12 cellular contexts compared by ENCODE assay signal in genomic region chr12:12582193-12582881, GRCh38. TPM values are rescaled to one million over a fixed set of nuclear protein-coding genes. Genes with fewer than 3 reads are reported as not detected.
DNase-seq lines count a peak whose midpoint lies in the region; ATAC-seq, FAIRE-seq and TF ChIP-seq lines count a peak whose summit lies in the region.
"Had no signal": no experiment of that assay in that cellular context is flagged by ENCODE, and none has a peak within 500 bp of the region (broad histone marks: within the 10 kb centered on the region; RNA-seq: fewer than 3 reads in every experiment).

No MANE protein-coding gene starts in this region.

- ATAC-seq in GM18858 (IDR thresholded peaks at IDR 0.05; ENCODE audit: unreplicated experiment) (peak; percentile 12), GM21381 (IDR thresholded peaks at IDR 0.05; ENCODE audit: unreplicated experiment) (peak; percentile 31), HG03175 (IDR thresholded peaks at IDR 0.05; ENCODE audit: unreplicated experiment) (peak; percentile 36)
- ATAC-seq: foreskin keratinocyte had no signal

- no peak overlapping the region for H3K56ac ChIP-seq in H1 (replicated peaks; ENCODE audit: insufficient read length, low read depth, low read length)

- no peak overlapping the region for H2BK12ac ChIP-seq in H1 (ENCODE audit: low read depth, low read length)

- H2BK120ac ChIP-seq in H1 (replicated peaks; ENCODE audit: low read depth, low read length) = no peak overlapping the region

- H3K4me2 ChIP-seq in H1 (ENCODE audit: insufficient read depth in 1 of 2, low read depth in 2 of 2, low read length in 2 of 2) = no peak overlapping the region; a peak in 1 of 4 replicates

- no peak overlapping the region for H3K4ac ChIP-seq in H1 (replicated peaks; ENCODE audit: insufficient read length, low read depth, low read length)

- H2AK5ac ChIP-seq in H1 (ENCODE audit: low read depth, low read length) = no peak overlapping the region

- no peak overlapping the region for H3K18ac ChIP-seq in H1 (ENCODE audit: extremely low read depth, low read length)

- H3K27ac ChIP-seq in H1 (ENCODE audit: low read depth, low read length) = no peak overlapping the region
- H3K27ac ChIP-seq: foreskin keratinocyte had no signal

- no peaks in the 10 kb centered on the region for H3K79me2 ChIP-seq in H1 (ENCODE audit: control insufficient read depth in 1 of 2, insufficient read depth in 2 of 2, low read length in 2 of 2)

- no peaks in the 10 kb centered on the region for H3K23me2 ChIP-seq in H1 (ENCODE audit: low read depth, low read length)

- no peak for TF ChIP-seq POLR2A in H1 (IDR thresholded peaks at IDR 0.05; ENCODE audit: control extremely low read depth in 1 of 2, low read depth in 2 of 2, low read length in 2 of 2)

- no peaks in the 10 kb centered on the region for H3K9me3 ChIP-seq in H1 (ENCODE audit: insufficient read depth in 2 of 2, low read depth in 1 of 2, low read length in 1 of 2)

- TF ChIP-seq EP300 in H1 (IDR thresholded peaks at IDR 0.05; ENCODE audit: borderline replicate concordance in 1 of 2, low read depth in 2 of 2, low read length in 2 of 2) = no peak

- H3K4me1 ChIP-seq in H1 (replicated peaks in 1 of 4; ENCODE audit: control insufficient read depth in 3 of 4, insufficient read depth in 4 of 4, low read length in 3 of 4) = no peaks in the 10 kb centered on the region; a peak in 1 of 7 replicates

- DNase-seq in H1 (ENCODE audit: low read depth in 1 of 2, low spot score in 2 of 2) (no peak), Kasumi-1 (lab: John Stamatoyannopoulos, UW) (no peak), superior temporal gyrus (ENCODE audit: extremely low spot score) (no peak), nucleus accumbens (lab: John Stamatoyannopoulos, UW) (no peak), germinal center (ENCODE audit: low spot score) (no peak)
- DNase-seq: DMS153, GOT3, RPMI8226 had no signal

- H3K14ac ChIP-seq in H1 (ENCODE audit: insufficient read length) = no peak overlapping the region

- no peak overlapping the region for H4K5ac ChIP-seq in H1 (ENCODE audit: insufficient read length, low read depth, low read length)

- no peak overlapping the region for H3K23ac ChIP-seq in H1 (ENCODE audit: insufficient read length)

- H3K36me3 ChIP-seq in H1 (ENCODE audit: control insufficient read depth in 2 of 4, insufficient read depth in 4 of 4, low read length in 3 of 4) = no peaks in the 10 kb centered on the region

- no peak overlapping the region for H4K8ac ChIP-seq in H1 (ENCODE audit: extremely low read depth, insufficient read depth, low read length)

- no peaks in the 10 kb centered on the region for H3K27me3 ChIP-seq in H1 (replicated peaks in 1 of 4; ENCODE audit: control insufficient read depth in 3 of 4, extremely low read depth in 1 of 4, insufficient read depth in 3 of 4, low read length in 3 of 4)
- H3K27me3 ChIP-seq: foreskin keratinocyte had no signal

- no peak overlapping the region for H2BK5ac ChIP-seq in H1 (ENCODE audit: low read depth, low read length)

- no peak overlapping the region for H2BK20ac ChIP-seq in H1 (ENCODE audit: low read length)

- POLR2A ChIA-PET in H1 (lab: Charles Lee; ENCODE audit: partially characterized antibody) = no interaction called here

- 0 out of 2 replicates have a peak overlapping the region, but pooled peaks have one; percentile 62 for H2BK15ac ChIP-seq in H1 (ENCODE audit: low read length)

- no peak overlapping the region for H4K91ac ChIP-seq in H1 (replicated peaks; ENCODE audit: insufficient read length, low read length)

- CTCF ChIA-PET in H1 (lab: Charles Lee; ENCODE audit: partially characterized antibody) = no interaction called here

- TF ChIP-seq RAD21 in H1 (IDR thresholded peaks at IDR 0.05 in 1 of 2, conservative IDR thresholded peaks at IDR 0.05 in 1 of 2; ENCODE audit: low read depth in 2 of 2, low read length in 2 of 2) = no peak

- H3K9ac ChIP-seq in H1 (replicated peaks in 1 of 4; ENCODE audit: extremely low read depth in 1 of 4, low read depth in 3 of 4, low read length in 3 of 4) = no peak overlapping the region

- WGBS in H1 (ENCODE audit: extremely low coverage in 1 of 2, insufficient coverage in 1 of 2, insufficient read length in 1 of 2, insufficient replicate concordance in 2 of 2, low coverage in 1 of 2, low lambda C conversion rate in 2 of 2, missing lambda C conversion rate in 1 of 2), 2 experiments = 93% methylated on average over 4 of the region's 4 CpGs; no CpG with 5 or more reads in 1 of the 2 experiments

- no peaks in the 10 kb centered on the region for H4K20me1 ChIP-seq in H1 (replicated peaks in 1 of 2; ENCODE audit: control insufficient read depth in 1 of 2, insufficient read depth in 2 of 2, low read length in 2 of 2)

- TF ChIP-seq CTCF in H1 (IDR thresholded peaks at IDR 0.05; ENCODE audit: control extremely low read depth in 1 of 3, insufficient read depth in 1 of 3, low read depth in 1 of 3, low read length in 3 of 3) = no peak

- no peaks in the 10 kb centered on the region for H3K79me1 ChIP-seq in H1 (ENCODE audit: low read depth, low read length)

- no peak overlapping the region for H2AFZ ChIP-seq in H1 (ENCODE audit: low read length)

- no peak overlapping the region for H3K4me3 ChIP-seq in H1 (ENCODE audit: extremely low read depth in 1 of 4, insufficient read depth in 2 of 4, low read depth in 3 of 4, low read length in 4 of 4)

- no peak for FAIRE-seq in H1 (lab: Jason Lieb, UNC)

TF ChIP-seq in H1, 55 proteins besides CTCF, POLR2A, EP300 and RAD21 (continues in another document):
- TF ChIP-seq CBX5 (IDR thresholded peaks at IDR 0.05; ENCODE audit: low read depth, low read length) = no peak
- TF ChIP-seq CHD2 (IDR thresholded peaks at IDR 0.05; ENCODE audit: low read length) = no peak
- TF ChIP-seq YY1 (IDR thresholded peaks at IDR 0.05; ENCODE audit: low read depth, low read length) = no peak
- TF ChIP-seq ATF2 (IDR thresholded peaks at IDR 0.05; ENCODE audit: low read length) = no peak
- no peak for TF ChIP-seq TBP (IDR thresholded peaks at IDR 0.05; ENCODE audit: low read depth, low read length)
- TF ChIP-seq ZNF274 (IDR thresholded peaks at IDR 0.05; ENCODE audit: borderline replicate concordance, extremely low read depth, low read length) = no peak
- no peak for TF ChIP-seq NANOG (IDR thresholded peaks at IDR 0.05; ENCODE audit: insufficient read depth, low read depth, low read length, poor library complexity, severe bottlenecking)
- TF ChIP-seq JUND (IDR thresholded peaks at IDR 0.05; ENCODE audit: low read length) = no peak
- TF ChIP-seq KDM4A (IDR thresholded peaks at IDR 0.05; ENCODE audit: low read depth, low read length, severe bottlenecking) = no peak
- no peak for TF ChIP-seq USF2 (IDR thresholded peaks at IDR 0.05; ENCODE audit: low read length)
- TF ChIP-seq CHD1 (IDR thresholded peaks at IDR 0.05; ENCODE audit: low read depth, low read length) = no peak
- no peak for TF ChIP-seq MAX (IDR thresholded peaks at IDR 0.05)
- no peak for TF ChIP-seq RFX5 (IDR thresholded peaks at IDR 0.05; ENCODE audit: borderline replicate concordance, low read depth, low read length)
- TF ChIP-seq BACH1 (IDR thresholded peaks at IDR 0.05; ENCODE audit: low read length) = no peak
- TF ChIP-seq HDAC2 (IDR thresholded peaks at IDR 0.05; ENCODE audit: borderline replicate concordance in 1 of 2, low read depth in 2 of 2, low read length in 2 of 2) = no peak
- no peak for TF ChIP-seq RBBP5 (IDR thresholded peaks at IDR 0.05; ENCODE audit: borderline replicate concordance, low read depth, low read length)

RNA-seq across cellular contexts. Expression of gene DUSP16, which starts 19.7 kb away (rescaled TPM):
- 55.9 and 60.5 TPM in 2 replicates for total RNA-seq in H1 (2021; fragmentation: NEBNext Ultra II Directional; extraction: Animal tissue kit (Norgen Biotek cat#: 25700))
- 24.1 and 31.6 TPM in 2 replicates for polyA plus RNA-seq in H1 (2011; rRNA removed)
- 33.4 TPM for polyA plus RNA-seq in H1 (2011; cell fraction: cytosol; rRNA removed)
- 24.1 TPM for polyA plus RNA-seq in H1 (2011; cell fraction: nucleus; rRNA removed)
- polyA plus RNA-seq in H1 (2012, experiment 1 of 2) = 33.5 to 43.7 TPM (median 37.2 TPM) in 4 replicates
- polyA plus RNA-seq in H1 (2012, experiment 2 of 2) = 7.8 TPM
- 23.4 TPM for polyA plus RNA-seq in H1 (2013, experiment 1 of 2)
- 24.5 TPM for polyA plus RNA-seq in H1 (2013, experiment 2 of 2)
- polyA minus RNA-seq in H1 (2011; rRNA and poly(A)+ RNA removed) = 59.4 and 60.2 TPM in 2 replicates
- 36.3 TPM for polyA minus RNA-seq in H1 (2011; cell fraction: cytosol; rRNA and poly(A)+ RNA removed)
- polyA minus RNA-seq in H1 (2011; cell fraction: nucleus; rRNA and poly(A)+ RNA removed) = 25.1 TPM

RNA-seq across cellular contexts. Expression of gene CREBL2, which starts 29.3 kb away (rescaled TPM):
- total RNA-seq in H1 (2021; fragmentation: NEBNext Ultra II Directional; extraction: Animal tissue kit (Norgen Biotek cat#: 25700)) = 16.2 and 18.3 TPM in 2 replicates
- polyA plus RNA-seq in H1 (2011; rRNA removed) = 7.3 and 9.8 TPM in 2 replicates
- 12.6 TPM for polyA plus RNA-seq in H1 (2011; cell fraction: cytosol; rRNA removed)
- polyA plus RNA-seq in H1 (2011; cell fraction: nucleus; rRNA removed) = 4.3 TPM
- 9.6 to 13.3 TPM (median 9.8 TPM) in 4 replicates for polyA plus RNA-seq in H1 (2012, experiment 1 of 2)
- 1.9 TPM for polyA plus RNA-seq in H1 (2012, experiment 2 of 2)
- polyA plus RNA-seq in H1 (2013, experiment 1 of 2) = 11.1 TPM
- polyA plus RNA-seq in H1 (2013, experiment 2 of 2) = 10.9 TPM
- 10.7 and 14.9 TPM in 2 replicates for polyA minus RNA-seq in H1 (2011; rRNA and poly(A)+ RNA removed)
- 8.5 TPM for polyA minus RNA-seq in H1 (2011; cell fraction: cytosol; rRNA and poly(A)+ RNA removed)
- polyA minus RNA-seq in H1 (2011; cell fraction: nucleus; rRNA and poly(A)+ RNA removed) = 7.5 TPM
